ENCODE assay signal across 35 cellular contexts in genomic region chr12:28807535-28807934, GRCh38.
"Had no signal": no experiment of that assay in that cellular context is flagged by ENCODE, and none has a peak within 500 bp of the region (broad histone marks: within the 10 kb centered on the region; RNA-seq: fewer than 3 reads in every experiment).

No MANE protein-coding gene starts in this region.

- H3K9ac ChIP-seq: KMS-11 had no signal

- H3K27ac ChIP-seq: KMS-11 had no signal

- H3K27me3 ChIP-seq: MG63 had no signal

- H3K9me3 ChIP-seq: MG63 had no signal

- H3K4me3 ChIP-seq: MG63 had no signal

- DNase-seq: Karpas-422, Kasumi-1, MG63, MM.1S, MV-4-11, NCI-H1048, NCI-H1092, NCI-H1092 treated with DMSO at 0.1 percent for 48 hours, NCI-H1105, NCI-H1105 treated with DMSO at 0.1 percent for 48 hours, NCI-H1417, NCI-H1417 treated with DMSO at 0.1 percent for 48 hours, NCI-H1436, NCI-H1436 treated with DMSO at 0.1 percent for 48 hours, NCI-H146, NCI-H1694, NCI-H1694 treated with DMSO at 0.1 percent for 48 hours, NCI-H187, NCI-H187 treated with DMSO at 0.1 percent for 48 hours, NCI-H1930, NCI-H2029, NCI-H2029 treated with DMSO at 0.1 percent for 48 hours, NCI-H2081, NCI-H2081 treated with DMSO at 0.1 percent for 48 hours, NCI-H2107, NCI-H2171, NCI-H2171 treated with DMSO at 0.1 percent for 48 hours, NCI-H2227 treated with DMSO at 0.1 percent for 48 hours, NCI-H226, NCI-H345, NCI-H446, NCI-H446 treated with DMSO at 0.1 percent for 48 hours, NCI-H510A, NCI-H510A treated with DMSO at 0.1 percent for 48 hours had no signal

- H3K4me2 ChIP-seq: KMS-11 had no signal

- H3K36me3 ChIP-seq: MG63 had no signal
